ENCODE assay signal across 1 cellular context in the genomic region with DNA sequence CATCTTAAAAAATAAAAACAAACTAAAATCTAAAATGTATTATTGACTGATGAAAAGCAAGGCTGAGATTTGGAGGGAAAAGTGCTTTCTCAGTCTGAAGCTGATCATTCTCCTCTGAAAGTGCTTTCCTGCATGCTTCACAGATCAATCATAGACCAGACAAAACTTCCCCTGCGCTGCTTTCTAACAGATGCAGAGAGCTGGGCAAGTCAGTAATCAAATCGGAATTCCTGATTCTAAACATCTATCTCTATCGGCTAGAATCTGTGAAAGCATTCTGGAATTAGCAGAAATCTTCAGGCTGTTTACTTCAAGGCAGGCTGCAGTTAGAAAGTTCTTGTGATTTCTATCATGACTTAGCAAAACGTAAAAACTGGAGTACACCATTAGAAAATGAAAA.
TF ChIP-seq lines count a peak whose summit lies in the region.

No MANE protein-coding gene starts in this region.

TF ChIP-seq in SK-N-SH, 30 proteins besides CTCF, POLR2A, EP300 and RAD21 (continued from another document):
- TF ChIP-seq, protein P1, sequence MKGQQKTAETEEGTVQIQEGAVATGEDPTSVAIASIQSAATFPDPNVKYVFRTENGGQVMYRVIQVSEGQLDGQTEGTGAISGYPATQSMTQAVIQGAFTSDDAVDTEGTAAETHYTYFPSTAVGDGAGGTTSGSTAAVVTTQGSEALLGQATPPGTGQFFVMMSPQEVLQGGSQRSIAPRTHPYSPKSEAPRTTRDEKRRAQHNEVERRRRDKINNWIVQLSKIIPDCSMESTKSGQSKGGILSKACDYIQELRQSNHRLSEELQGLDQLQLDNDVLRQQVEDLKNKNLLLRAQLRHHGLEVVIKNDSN (IDR thresholded peaks at IDR 0.05; ENCODE audit: borderline replicate concordance, low read depth), result no peak
- TF ChIP-seq FOSL2 (IDR thresholded peaks at IDR 0.05; ENCODE audit: borderline replicate concordance, low read depth), result no peak
- no peak for TF ChIP-seq MEF2A (IDR thresholded peaks at IDR 0.05; ENCODE audit: borderline replicate concordance, low read depth)
- TF ChIP-seq ELF1 (IDR thresholded peaks at IDR 0.05), result no peak
- no peak for TF ChIP-seq MXI1 (IDR thresholded peaks at IDR 0.05; ENCODE audit: low read depth, low read length)
